ENCODE assay signal across 1 cellular context in the genomic region with DNA sequence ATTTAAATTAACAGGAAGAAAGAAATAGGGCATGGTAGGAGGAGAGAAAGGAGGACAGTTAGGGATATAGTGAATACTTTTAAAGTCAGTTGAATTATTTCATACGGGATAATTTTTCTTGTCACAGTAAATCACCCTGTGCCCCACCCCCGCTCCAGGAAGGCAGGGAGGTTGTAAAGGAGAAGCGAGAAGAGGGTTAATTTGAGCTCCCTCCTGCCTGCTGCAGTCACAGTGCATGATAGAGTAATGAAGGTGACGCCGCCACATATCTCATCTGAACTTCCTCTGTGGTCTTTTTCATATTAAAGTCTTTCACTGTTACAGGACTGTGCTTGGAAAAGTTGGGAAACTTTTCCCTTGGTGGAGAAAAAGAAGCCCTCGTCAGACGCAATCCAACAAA.
TF ChIP-seq lines count a peak whose summit lies in the region.

No MANE protein-coding gene starts in this region.

TF ChIP-seq in WTC11, 78 proteins besides CTCF, POLR2A, EP300 and RAD21 (continued from another document):
- no peak for TF ChIP-seq ZNF425 (CRISPR knock-in tag; conservative IDR thresholded peaks at IDR 0.05)
- TF ChIP-seq FOXP1 (CRISPR knock-in tag; IDR thresholded peaks at IDR 0.05; ENCODE audit: borderline replicate concordance) = no peak
